ENCODE assay signal across 8 cellular contexts in the genomic region with DNA sequence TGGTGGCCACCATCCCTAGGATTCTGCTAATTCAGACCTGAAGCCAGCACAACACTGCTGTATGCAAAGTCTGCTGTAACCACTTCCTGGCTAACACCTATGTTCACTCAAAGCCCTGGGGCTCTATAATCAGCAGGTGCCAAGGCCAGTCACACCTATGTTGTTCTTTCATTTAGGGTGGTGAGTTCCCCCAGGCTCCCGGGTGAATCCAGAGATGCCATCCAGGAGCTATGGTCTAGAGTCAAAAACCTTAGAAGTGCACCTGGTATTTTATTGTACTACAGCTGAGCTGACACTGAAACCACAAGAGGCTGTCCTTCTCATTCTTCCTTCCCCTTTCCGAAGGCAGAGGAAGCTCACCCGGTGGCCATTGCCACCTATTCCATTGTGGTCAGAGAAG. TPM values are rescaled to one million over a fixed set of nuclear protein-coding genes. Genes with fewer than 3 reads are reported as not detected.
DNase-seq lines count a peak whose midpoint lies in the region; ATAC-seq and TF ChIP-seq lines count a peak whose summit lies in the region.

No MANE protein-coding gene starts in this region.

- no peaks in the 10 kb centered on the region for H3K9me3 ChIP-seq in CD4-positive, CD25-positive, alpha-beta regulatory T cell (ENCODE audit: control insufficient read depth in 2 of 2, low read length in 2 of 2)
- H3K9me3 ChIP-seq in body of pancreas: no peaks in the 10 kb centered on the region
- H3K9me3 ChIP-seq in Caco-2: peaks cover 3% of the 10 kb centered on the region; the same call in 1 of the 2 replicates

- 70 to 85% methylated on average over 3 of the region's 3 CpGs for WGBS in body of pancreas, 2 donors
- 57% methylated on average over 3 of the region's 3 CpGs for WGBS in lower leg skin, 2 donors

- no TSS peak for BruUV-seq in Caco-2 (replicated peaks; lab: Mats Ljungman, UMichigan)

- POLR2A ChIA-PET in T-cell (lab: Charles Lee): interaction anchor here (0.6 to 0.7 kb wide), 3 partner anchors 65 to 1659 kb away, joined by 3 read pairs; no protein-coding TSS in a partner anchor
- POLR2A ChIA-PET in Caco-2 (lab: Charles Lee): no interaction called here

- peak; percentile 98 to 99 for ATAC-seq in CD4-positive, CD25-positive, alpha-beta regulatory T cell (ENCODE audit: low read depth in 2 of 2)
- peak; percentile 96 for ATAC-seq in GM19023 (IDR thresholded peaks at IDR 0.05; ENCODE audit: unreplicated experiment)
- peak; percentile 97 for ATAC-seq in HG03066 (IDR thresholded peaks at IDR 0.05; ENCODE audit: low read depth, unreplicated experiment)
- ATAC-seq in T-cell (replicated peaks in 1 of 4): peak; percentile 77 to 97 (median 93)
- no peak for ATAC-seq in body of pancreas

- peak in 2 of 3 donors; percentile 50 to 89 for DNase-seq in CD4-positive, CD25-positive, alpha-beta regulatory T cell
- DNase-seq in T-cell (peak in 17 of 34 experiments; percentile 4 to 33 (median 9)), body of pancreas (no peak), occipital lobe (lab: John Stamatoyannopoulos, UW) (no peak), Caco-2 (no peak), lower leg skin (ENCODE audit: low spot score in 2 of 2) (no peak)

- H3K27ac Mint-ChIP-seq in CD4-positive, CD25-positive, alpha-beta regulatory T cell: peak overlapping the region; percentile 2 to 96 (median 55)
- H3K27ac Mint-ChIP-seq in T-cell (no peak overlapping the region), Caco-2 (ENCODE audit: unreplicated experiment) (no peak overlapping the region)

- H3K27me3 ChIP-seq in CD4-positive, CD25-positive, alpha-beta regulatory T cell (ENCODE audit: control insufficient read depth, insufficient read depth, low read length): no peaks in the 10 kb centered on the region
- no peaks in the 10 kb centered on the region for H3K27me3 ChIP-seq in body of pancreas
- no peaks in the 10 kb centered on the region for H3K27me3 ChIP-seq in Caco-2 (replicated peaks; ENCODE audit: control insufficient read depth, insufficient read depth, low read length)

- H3K36me3 ChIP-seq in CD4-positive, CD25-positive, alpha-beta regulatory T cell (ENCODE audit: control insufficient read depth, insufficient read depth, low read length): no peaks in the 10 kb centered on the region
- H3K36me3 ChIP-seq in body of pancreas (replicated peaks in 1 of 2; ENCODE audit: insufficient read depth in 1 of 2, low read depth in 2 of 2) (no peaks in the 10 kb centered on the region), Caco-2 (ENCODE audit: control insufficient read depth, insufficient read depth, low read length) (no peaks in the 10 kb centered on the region)

- H3K27me3 Mint-ChIP-seq in CD4-positive, CD25-positive, alpha-beta regulatory T cell: no peaks in the 10 kb centered on the region
- H3K27me3 Mint-ChIP-seq in T-cell (no peaks in the 10 kb centered on the region), Caco-2 (ENCODE audit: insufficient read depth, unreplicated experiment) (no peaks in the 10 kb centered on the region)

- peaks cover 13 to 30% (median 25%) of the 10 kb centered on the region in 4 donors for H3K4me1 Mint-ChIP-seq in CD4-positive, CD25-positive, alpha-beta regulatory T cell
- H3K4me1 Mint-ChIP-seq in T-cell: peaks cover 16 to 22% (median 21%) of the 10 kb centered on the region in 3 donors
- no peaks in the 10 kb centered on the region for H3K4me1 Mint-ChIP-seq in Caco-2 (ENCODE audit: low read depth, unreplicated experiment)

- TF ChIP-seq POLR2A in body of pancreas (IDR thresholded peaks at IDR 0.05): no peak
- TF ChIP-seq POLR2A in lower leg skin (IDR thresholded peaks at IDR 0.05): no peak

- H3K9me3 Mint-ChIP-seq in CD4-positive, CD25-positive, alpha-beta regulatory T cell: peaks cover 0 to 7% (median 0%) of the 10 kb centered on the region in 7 donors
- peaks cover 0 to 4% (median 0%) of the 10 kb centered on the region in 3 donors for H3K9me3 Mint-ChIP-seq in T-cell
- H3K9me3 Mint-ChIP-seq in Caco-2 (ENCODE audit: unreplicated experiment): peaks cover 9% of the 10 kb centered on the region

- H3K4me3 ChIP-seq in CD4-positive, CD25-positive, alpha-beta regulatory T cell (ENCODE audit: low read depth, low read length): peak overlapping the region; percentile 34
- no peak overlapping the region for H3K4me3 ChIP-seq in body of pancreas
- no peak overlapping the region for H3K4me3 ChIP-seq in Caco-2 (ENCODE audit: low read depth, low read length)
- no peak overlapping the region for H3K4me3 ChIP-seq in lower leg skin (ENCODE audit: low read depth, poor library complexity, severe bottlenecking)

- H3K4me1 ChIP-seq in CD4-positive, CD25-positive, alpha-beta regulatory T cell (ENCODE audit: control insufficient read depth, insufficient read depth, low read length, poor library complexity, severe bottlenecking): peaks cover 21% of the 10 kb centered on the region
- H3K4me1 ChIP-seq in body of pancreas (no peaks in the 10 kb centered on the region), Caco-2 (no peaks in the 10 kb centered on the region)

- H3K4me3 Mint-ChIP-seq in CD4-positive, CD25-positive, alpha-beta regulatory T cell: peak overlapping the region in 3 of 4 donors; percentile 14 to 42 (median 20)
- peak overlapping the region in 1 of 3 donors; percentile 38 for H3K4me3 Mint-ChIP-seq in T-cell
- H3K4me3 Mint-ChIP-seq in Caco-2 (ENCODE audit: unreplicated experiment): no peak overlapping the region

- TF ChIP-seq CTCF in body of pancreas (IDR thresholded peaks at IDR 0.05) (no peak), Caco-2 (IDR thresholded peaks at IDR 0.05; ENCODE audit: insufficient read depth in 1 of 2, low read depth in 1 of 2, low read length in 1 of 2, severe bottlenecking in 1 of 2, unreplicated experiment in 1 of 2) (no peak), lower leg skin (IDR thresholded peaks at IDR 0.05) (no peak)

- CTCF ChIA-PET in T-cell (lab: Charles Lee) (interaction anchor here in 1 of 2 donors (0.6 kb wide), 1 partner anchor 32 kb away, joined by 10 read pairs; no protein-coding TSS in a partner anchor), Caco-2 (lab: Charles Lee) (no interaction called here)

- no peaks in the 10 kb centered on the region for H3K36me3 Mint-ChIP-seq in CD4-positive, CD25-positive, alpha-beta regulatory T cell
- H3K36me3 Mint-ChIP-seq in T-cell: peaks cover 4% of the 10 kb centered on the region
- no peaks in the 10 kb centered on the region for H3K36me3 Mint-ChIP-seq in Caco-2 (ENCODE audit: insufficient read depth, unreplicated experiment)

- intact Hi-C loops in body of pancreas (cut with DNase I): no loop called here
- intact Hi-C loops in Caco-2 (cut with micrococcal nuclease; ENCODE audit: unreplicated experiment): no loop called here
- intact Hi-C loops in lower leg skin (cut with DNase I; ENCODE audit: low total_unique reads): no loop called here

- H3K27ac ChIP-seq in CD4-positive, CD25-positive, alpha-beta regulatory T cell (ENCODE audit: insufficient read depth, low read length, poor library complexity, severe bottlenecking): peak overlapping the region; percentile 44
- H3K27ac ChIP-seq in body of pancreas: no peak overlapping the region

RNA-seq across cellular contexts. Expression of a gene that starts 46.2 kb away (rescaled TPM):
- 153 TPM for total RNA-seq in CD4-positive, CD25-positive, alpha-beta regulatory T cell
- polyA plus RNA-seq in CD4-positive, CD25-positive, alpha-beta regulatory T cell: 10 to 100 TPM in 3 of 4 donors, 1 to 10 TPM in 1; 8.3 to 16.6 (median 12.9) TPM
- total RNA-seq in T-cell (10 to 100 TPM; 13.2 to 44.8 (median 16.8) TPM), body of pancreas (10 to 100 TPM; 13.7 to 19.4 TPM), occipital lobe (1.4 TPM), Caco-2 (2022) (11.5 and 16.6 TPM in 2 replicates), lower leg skin (under 1 TPM in 3 of 4 donors, not detected in 1; 0.15 to 0.71 (median 0.17) TPM)

Comparison
In these comparisons a context has a peak if more than half of its experiments do, and no peak if none do; other contexts are left out.
1. DNase-seq: peak in CD4-positive, CD25-positive, alpha-beta regulatory T cell (2 of 3); none in body of pancreas (0 of 4), occipital lobe (single experiment), Caco-2 (0 of 2) and lower leg skin (0 of 2).
2. H3K27ac Mint-ChIP-seq: peak in CD4-positive, CD25-positive, alpha-beta regulatory T cell (3 of 3); none in T-cell (0 of 2) and Caco-2 (single experiment).